Comparison of ENCODE assay signal across 12 cellular contexts in genomic region chr7:129066290-129067131, GRCh38. TPM values are rescaled to one million over a fixed set of nuclear protein-coding genes. Genes with fewer than 3 reads are reported as not detected.
DNase-seq lines count a peak whose midpoint lies in the region; ATAC-seq and TF ChIP-seq lines count a peak whose summit lies in the region.
"Had no signal": no experiment of that assay in that cellular context is flagged by ENCODE, and none has a peak within 500 bp of the region (broad histone marks: within the 10 kb centered on the region; RNA-seq: fewer than 3 reads in every experiment).

No MANE protein-coding gene starts in this region.

- H3K27me3 ChIP-seq in MG63: no peaks in the 10 kb centered on the region

- peak overlapping the region; percentile 36 for H3K9ac ChIP-seq in ES-I3 (ENCODE audit: low read depth, low read length)

- 73 to 79% methylated on average over 9 to 10 of the region's 11 CpGs for WGBS in mesodermal cell (ENCODE audit: insufficient coverage in 2 of 2), 2 experiments

- DNase-seq in MG63 (peak; percentile 85), cardiac fibroblast (ENCODE audit: low read depth in 2 of 2) (peak; percentile 42 to 81), NCI-H1092 (lab: John Stamatoyannopoulos, UW) (no peak), NCI-H146 (lab: John Stamatoyannopoulos, UW) (no peak), KG1 (lab: John Stamatoyannopoulos, UW) (no peak)
- DNase-seq: activated naive CD4-positive, alpha-beta T cell treated with Interleukin-2 at 50 U/mL for 16 hours; NCI-H1048; stomach had no signal

- H3K4me1 ChIP-seq in ES-I3 (ENCODE audit: insufficient read depth, low read length) (peaks cover 20% of the 10 kb centered on the region), mesodermal cell (ENCODE audit: control insufficient read depth, insufficient read depth, low read length, poor library complexity, severe bottlenecking) (no peaks in the 10 kb centered on the region)
- H3K4me1 ChIP-seq: stomach had no signal

- H3K4me3 ChIP-seq in MG63 (no peak overlapping the region), cardiac fibroblast (replicated peaks in 1 of 2; ENCODE audit: low read depth in 2 of 2, low read length in 2 of 2) (no peak overlapping the region), mesodermal cell (ENCODE audit: extremely low read depth, insufficient read depth, low read length, poor library complexity, severe bottlenecking) (no peak overlapping the region)
- H3K4me3 ChIP-seq: stomach had no signal

- peak overlapping the region; percentile 18 for H3K27ac ChIP-seq in mesodermal cell (ENCODE audit: low read depth, low read length, severe bottlenecking)
- H3K27ac ChIP-seq: stomach had no signal

- H3K36me3 ChIP-seq in ES-I3 (ENCODE audit: insufficient read depth, low read length) (no peaks in the 10 kb centered on the region), MG63 (no peaks in the 10 kb centered on the region), mesodermal cell (ENCODE audit: control insufficient read depth, insufficient read depth, low read length) (no peaks in the 10 kb centered on the region)
- H3K36me3 ChIP-seq: stomach had no signal

- ATAC-seq in HG03521 (IDR thresholded peaks at IDR 0.05; ENCODE audit: unreplicated experiment): no peak
- ATAC-seq: sciatic nerve had no signal

- no peak for TF ChIP-seq CTCF in cardiac fibroblast (IDR thresholded peaks at IDR 0.05; ENCODE audit: low read depth, low read length)

- H3K9me3 ChIP-seq in ES-I3 (ENCODE audit: control insufficient read depth, insufficient read depth, low read length) (peaks cover 4% of the 10 kb centered on the region; the same call in 1 of the 2 replicates), MG63 (no peaks in the 10 kb centered on the region), mesodermal cell (ENCODE audit: control insufficient read depth, low read length) (no peaks in the 10 kb centered on the region)
- H3K9me3 ChIP-seq: stomach had no signal

RNA-seq across cellular contexts. Expression of gene TNPO3, which starts 11.6 kb away (rescaled TPM):
- 23.9 and 24.5 TPM in 2 replicates for total RNA-seq in MG63 (2014; rRNA removed; shearing (Covaris generic); ENCODE audit: low replicate concordance)
- 49.6 TPM for polyA plus RNA-seq in mesodermal cell (2013, experiment 1 of 2)
- polyA plus RNA-seq in mesodermal cell (2013, experiment 2 of 2): 47.6 TPM

Comparison
In these comparisons a context has a peak if more than half of its experiments do, and no peak if none do; other contexts are left out.
1. DNase-seq: peak in MG63 (single experiment) and cardiac fibroblast (2 of 2); none in NCI-H1092 (single experiment), NCI-H146 (single experiment) and KG1 (single experiment).